Comparison of ENCODE assay signal across 16 cellular contexts in genomic region chr14:50340945-50341344, GRCh38. TPM values are rescaled to one million over a fixed set of nuclear protein-coding genes. Genes with fewer than 3 reads are reported as not detected.
A peak's percentile ranks its signal among the peaks of the same experiment; 100 is the strongest.
DNase-seq lines count a peak whose midpoint lies in the region; ATAC-seq, FAIRE-seq and TF ChIP-seq lines count a peak whose summit lies in the region.
"Had no signal": no experiment of that assay in that cellular context is flagged by ENCODE, and none has a peak within 500 bp of the region (broad histone marks: within the 10 kb centered on the region; RNA-seq: fewer than 3 reads in every experiment).

No MANE protein-coding gene starts in this region.

- POLR2A ChIA-PET in A549 (lab: Yijun Ruan, JAX), result no interaction called here

- no peak for DNase-seq in A549 (ENCODE audit: low read depth in 1 of 2, low spot score in 1 of 2)
- DNase-seq in SK-N-DZ (ENCODE audit: low spot score), result peak; percentile 21
- no peak for DNase-seq in fibroblast of pulmonary artery (ENCODE audit: low read depth)
- DNase-seq in RPMI8226, result no peak
- no peak for DNase-seq in frontal cortex (ENCODE audit: low spot score in 2 of 2)
- DNase-seq: activated CD4-positive, alpha-beta T cell treated with anti-CD3 and anti-CD28 coated beads, Interleukin-2, amount 50 U/mL, for 48 hours; DMS79 treated with DMSO at 0.1 percent for 48 hours; effector memory CD4-positive, alpha-beta T cell; NCI-H1105 treated with DMSO at 0.1 percent for 48 hours; NCI-H510A treated with DMSO at 0.1 percent for 48 hours; psoas muscle; T-helper 9 cell had no signal

- WGBS in A549 (ENCODE audit: missing lambda C conversion rate), result 85% methylated on average over 8 of the region's 9 CpGs

- no peak for TF ChIP-seq RAD21 in A549 (conservative IDR thresholded peaks at IDR 0.05 in 1 of 2, IDR thresholded peaks at IDR 0.05 in 1 of 2)

- H3K4me3 ChIP-seq in A549 (no peak overlapping the region), fibroblast of pulmonary artery (replicated peaks; ENCODE audit: low read depth, low read length) (no peak overlapping the region)
- H3K4me3 ChIP-seq: psoas muscle, upper lobe of left lung had no signal

- ATAC-seq in A549 (peak; percentile 47 to 71; a peak in 3 of 6 replicates), GM19455 (IDR thresholded peaks at IDR 0.05; ENCODE audit: unreplicated experiment) (no peak), GM19324 (IDR thresholded peaks at IDR 0.05; ENCODE audit: low FRiP score, unreplicated experiment) (no peak)
- ATAC-seq: psoas muscle had no signal

- H3K4me2 ChIP-seq in A549, result no peak overlapping the region

- no peak for TF ChIP-seq EP300 in A549 (IDR thresholded peaks at IDR 0.05)

- CTCF ChIA-PET in A549 (lab: Yijun Ruan, JAX), result no interaction called here

- no peak overlapping the region for H3K27ac ChIP-seq in A549
- H3K27ac ChIP-seq: psoas muscle had no signal

- no peak for TF ChIP-seq CTCF in A549 (IDR thresholded peaks at IDR 0.05)
- peak; percentile 38; the same call in 2 of the 3 replicates for TF ChIP-seq CTCF in GM12872 (IDR thresholded peaks at IDR 0.05; ENCODE audit: insufficient read depth, low read depth, low read length)
- TF ChIP-seq CTCF in fibroblast of pulmonary artery (IDR thresholded peaks at IDR 0.05; ENCODE audit: low read length, missing control alignments), result peak; percentile 6

- no peaks in the 10 kb centered on the region for H3K9me3 ChIP-seq in A549
- H3K9me3 ChIP-seq: psoas muscle, upper lobe of left lung had no signal

- H3K4me1 ChIP-seq in A549, result peaks cover 7% of the 10 kb centered on the region; the same call in 2 of the 3 replicates

- FAIRE-seq in A549 (lab: Jason Lieb, UNC) (no peak), frontal cortex (lab: Jason Lieb, UNC) (no peak)

- no peak for TF ChIP-seq POLR2A in A549 (IDR thresholded peaks at IDR 0.05; ENCODE audit: low read length)

TF ChIP-seq in A549, 52 proteins besides CTCF, POLR2A, EP300 and RAD21:
- TF ChIP-seq REST (IDR thresholded peaks at IDR 0.05) (no peak), CBX8 (IDR thresholded peaks at IDR 0.05) (no peak), HDAC2 (IDR thresholded peaks at IDR 0.05) (no peak), RCOR1 (IDR thresholded peaks at IDR 0.05; ENCODE audit: low read depth, low read length) (no peak), SREBF2 (IDR thresholded peaks at IDR 0.05) (no peak), ATOH8 (CRISPR knock-in tag; IDR thresholded peaks at IDR 0.05; ENCODE audit: low read depth) (no peak), HEYL (CRISPR knock-in tag; IDR thresholded peaks at IDR 0.05) (no peak), POLR2AphosphoS2 (conservative IDR thresholded peaks at IDR 0.05; ENCODE audit: low read length) (no peak)
TF ChIP-seq in A549: peak in this region for 0.

RNA-seq across cellular contexts. Expression of gene DMAC2L, which starts 28.8 kb away (rescaled TPM):
- polyA plus RNA-seq in A549 (2011; rRNA removed) (15.2 and 24.6 TPM in 2 replicates), A549 (2017; fragmentation: RNase III; extraction: RNeasy Plus Mini Kit Qiagen cat#74134 plus additional on column Dnase treatment) (10.0 to 15.2 TPM (median 14.0 TPM) in 3 replicates)
- 17.2 and 18.1 TPM in 2 replicates for polyA plus RNA-seq in A549 (2012; cell fraction: cytosol; rRNA removed)
- 7.6 and 8.9 TPM in 2 replicates for polyA plus RNA-seq in A549 (2012; cell fraction: nucleus; rRNA removed)
- 15.1 and 16.5 TPM in 2 replicates for polyA minus RNA-seq in A549 (2011; rRNA and poly(A)+ RNA removed)
- 23.9 and 40.1 TPM in 2 replicates for polyA plus RNA-seq in SK-N-DZ (2014; cell fraction: cytosol; rRNA removed)
- polyA plus RNA-seq in SK-N-DZ (2014; cell fraction: nucleus; rRNA removed), result 8.9 and 20.6 TPM in 2 replicates
- total RNA-seq in frontal cortex, result 7.7 TPM

RNA-seq across cellular contexts. Expression of gene L2HGDH, which starts 28.9 kb away (rescaled TPM):
- polyA plus RNA-seq in A549 (2011; rRNA removed) (12.6 and 14.5 TPM in 2 replicates), A549 (2017; fragmentation: RNase III; extraction: RNeasy Plus Mini Kit Qiagen cat#74134 plus additional on column Dnase treatment) (17.4 to 18.1 TPM (median 18.0 TPM) in 3 replicates)
- polyA plus RNA-seq in A549 (2012; cell fraction: cytosol; rRNA removed), result 10.2 and 11.8 TPM in 2 replicates
- polyA plus RNA-seq in A549 (2012; cell fraction: nucleus; rRNA removed), result 4.8 and 6.6 TPM in 2 replicates
- polyA minus RNA-seq in A549 (2011; rRNA and poly(A)+ RNA removed), result 7.5 and 8.1 TPM in 2 replicates
- polyA plus RNA-seq in SK-N-DZ (2014; cell fraction: cytosol; rRNA removed), result 9.3 and 12.1 TPM in 2 replicates
- 2.1 and 8.3 TPM in 2 replicates for polyA plus RNA-seq in SK-N-DZ (2014; cell fraction: nucleus; rRNA removed)
- total RNA-seq in frontal cortex, result 18.3 TPM

RNA-seq across cellular contexts. Expression of gene CDKL1, which starts 55.7 kb away (rescaled TPM):
- polyA plus RNA-seq in A549 (2011; rRNA removed) (5.5 and 10.2 TPM in 2 replicates), A549 (2017; fragmentation: RNase III; extraction: RNeasy Plus Mini Kit Qiagen cat#74134 plus additional on column Dnase treatment) (4.5 to 11.0 TPM (median 7.9 TPM) in 3 replicates)
- polyA plus RNA-seq in A549 (2012; cell fraction: cytosol; rRNA removed), result 1.4 and 1.9 TPM in 2 replicates
- 0.56 and 0.93 TPM in 2 replicates for polyA plus RNA-seq in A549 (2012; cell fraction: nucleus; rRNA removed)
- 9.4 and 13.2 TPM in 2 replicates for polyA minus RNA-seq in A549 (2011; rRNA and poly(A)+ RNA removed)
- 1.9 and 2.6 TPM in 2 replicates for polyA plus RNA-seq in SK-N-DZ (2014; cell fraction: cytosol; rRNA removed)
- polyA plus RNA-seq in SK-N-DZ (2014; cell fraction: nucleus; rRNA removed), result 0.97 and 1.6 TPM in 2 replicates
- 10.2 TPM for total RNA-seq in frontal cortex

Comparison
In these comparisons a context has a peak if more than half of its experiments do, and no peak if none do; other contexts are left out.
1. ATAC-seq: peak in A549 (2 of 2); none in GM19455 (single experiment) and GM19324 (single experiment).